ENCODE assay signal across 31 cellular contexts in the genomic region with DNA sequence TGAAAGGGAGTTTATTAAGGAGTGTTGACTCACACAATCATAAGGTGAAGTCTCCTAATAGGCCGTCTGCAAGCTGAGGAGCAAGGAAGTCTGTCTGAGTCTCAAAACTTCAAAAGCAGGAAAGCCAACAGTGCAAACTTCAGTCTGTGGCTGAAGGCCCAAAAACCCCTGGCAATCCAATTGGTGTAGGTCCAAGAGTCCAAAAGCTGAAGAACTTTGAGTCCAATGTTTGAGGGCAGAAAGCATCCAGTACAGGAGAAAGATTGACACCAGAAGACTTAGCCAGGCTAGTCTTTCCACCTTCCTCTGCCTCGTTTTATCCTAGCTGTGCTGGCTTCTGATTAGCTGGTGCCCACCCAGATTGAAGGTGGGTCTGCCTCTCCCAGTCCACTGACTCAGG.
DNase-seq lines count a peak whose midpoint lies in the region; ATAC-seq, FAIRE-seq and TF ChIP-seq lines count a peak whose summit lies in the region.
"Had no signal": no experiment of that assay in that cellular context is flagged by ENCODE, and none has a peak within 500 bp of the region (broad histone marks: within the 10 kb centered on the region; RNA-seq: fewer than 3 reads in every experiment).

No MANE protein-coding gene starts in this region.

- no peak for FAIRE-seq in HepG2 (lab: Jason Lieb, UNC)
- FAIRE-seq: A204.1, A549, D721Med had no signal

- BruUV-seq in HepG2 (replicated peaks; lab: Mats Ljungman, UMichigan), result no TSS peak

- H3K27ac ChIP-seq in liver (ENCODE audit: low read depth in 1 of 2, low read length in 2 of 2), result no peak overlapping the region
- H3K27ac ChIP-seq in HepG2 (ENCODE audit: extremely low read length, insufficient read depth, low read length), result no peak overlapping the region
- H3K27ac ChIP-seq: 22Rv1; A549; BLaER1; BLaER1 treated with 17β-estradiol and CSF1 and Interleukin-3, amounts not matched to agents 10 nM and 100 nM; C4-2B had no signal

- TF ChIP-seq RAD21 in liver (IDR thresholded peaks at IDR 0.05) (no peak), HepG2 (CRISPR knock-in tag; IDR thresholded peaks at IDR 0.05) (no peak)

- TF ChIP-seq POLR2A in HepG2 (IDR thresholded peaks at IDR 0.05; ENCODE audit: insufficient read depth in 1 of 2, low read depth in 2 of 2, low read length in 2 of 2), result no peak

- H3K27me3 ChIP-seq in liver (ENCODE audit: control insufficient read depth in 4 of 4, insufficient read depth in 4 of 4, low read length in 3 of 4) (no peaks in the 10 kb centered on the region), HepG2 (ENCODE audit: control insufficient read depth in 1 of 2, insufficient read depth in 2 of 2, low read length in 2 of 2) (no peaks in the 10 kb centered on the region)
- H3K27me3 ChIP-seq: BE2C; BLaER1; BLaER1 treated with 17β-estradiol and CSF1 and Interleukin-3, amounts not matched to agents 10 nM and 100 nM had no signal

- TF ChIP-seq EP300 in HepG2 (IDR thresholded peaks at IDR 0.05; ENCODE audit: low read depth in 2 of 2, low read length in 2 of 2), result no peak
- TF ChIP-seq EP300 in HepG2 (CRISPR knock-in tag; IDR thresholded peaks at IDR 0.05; ENCODE audit: borderline replicate concordance), result no peak

- no peaks in the 10 kb centered on the region for H3K4me1 ChIP-seq in liver (ENCODE audit: control insufficient read depth in 4 of 4, insufficient read depth in 4 of 4, low read length in 3 of 4)
- H3K4me1 ChIP-seq in HepG2 (ENCODE audit: insufficient read depth, low read length), result no peaks in the 10 kb centered on the region
- H3K4me1 ChIP-seq: A549; BE2C; BLaER1; BLaER1 treated with 17β-estradiol and CSF1 and Interleukin-3, amounts not matched to agents 10 nM and 100 nM; Caco-2 had no signal

- ATAC-seq in HepG2 (no peak), left lobe of liver (peak; percentile 55), GM19455 (IDR thresholded peaks at IDR 0.05; ENCODE audit: unreplicated experiment) (no peak)
- ATAC-seq: A549; CD8-positive, alpha-beta T cell had no signal

- CTCF ChIA-PET in HepG2 (lab: Yijun Ruan, JAX; ENCODE audit: low intra/inter-chr PET ratio, low total read pairs), result no interaction called here

- intact Hi-C loops in HepG2 (cut with micrococcal nuclease; ENCODE audit: unreplicated experiment), result no loop called here

- no peak for DNase-seq in HepG2 (ENCODE audit: low spot score)
- DNase-seq in left lobe of liver (ENCODE audit: low spot score), result no peak
- DNase-seq: 8988T; ACHN; AML-193; BE2C; C1 segment of cervical spinal cord; Caco-2; Calu3; CD4-positive, alpha-beta memory T cell; CD4-positive, alpha-beta T cell; CD4-positive, CD25-positive, alpha-beta regulatory T cell; CD8-positive, alpha-beta memory T cell; CD8-positive, alpha-beta T cell; COR-L47; DMS 273 treated with DMSO at 0.1 percent for 48 hours; DMS153; DMS53; DMS79; DMS79 treated with DMSO at 0.1 percent for 48 hours; DND-41; EL had no signal

- H3K36me3 ChIP-seq in liver (ENCODE audit: control insufficient read depth in 4 of 4, insufficient read depth in 3 of 4, low read depth in 1 of 4, low read length in 3 of 4), result no peaks in the 10 kb centered on the region
- no peaks in the 10 kb centered on the region for H3K36me3 ChIP-seq in HepG2 (replicated peaks in 1 of 2; ENCODE audit: control insufficient read depth in 1 of 2, insufficient read depth in 2 of 2, low read length in 2 of 2)
- H3K36me3 ChIP-seq: BE2C, BLaER1 had no signal

- WGBS in liver, result 49% methylated on average over 2 of the region's 2 CpGs
- 0% methylated on average over 2 of the region's 2 CpGs for WGBS in HepG2 (ENCODE audit: low lambda C conversion rate)

- POLR2A ChIA-PET in HepG2 (lab: Yijun Ruan, JAX), result no interaction called here

- H3K9ac ChIP-seq in liver (ENCODE audit: low read depth in 1 of 2, low read length in 2 of 2) (no peak overlapping the region), HepG2 (ENCODE audit: insufficient read depth, low read depth, low read length) (no peak overlapping the region)
- H3K9ac ChIP-seq: BLaER1; BLaER1 treated with 17β-estradiol and CSF1 and Interleukin-3, amounts not matched to agents 10 nM and 100 nM had no signal

- no peaks in the 10 kb centered on the region for H3K79me2 ChIP-seq in HepG2 (ENCODE audit: insufficient read depth, low read length)

- no peaks in the 10 kb centered on the region for H4K20me1 ChIP-seq in HepG2 (ENCODE audit: insufficient read depth, low read length)
- H4K20me1 ChIP-seq: BLaER1; BLaER1 treated with 17β-estradiol and CSF1 and Interleukin-3, amounts not matched to agents 10 nM and 100 nM had no signal

- H3K4me3 ChIP-seq in liver (ENCODE audit: low read depth in 1 of 3, low read length in 3 of 3) (no peak overlapping the region), HepG2 (replicated peaks in 1 of 3; ENCODE audit: insufficient read depth in 1 of 3, low read depth in 2 of 3, low read length in 3 of 3) (no peak overlapping the region)
- H3K4me3 ChIP-seq: A549; BLaER1; BLaER1 treated with 17β-estradiol and CSF1 and Interleukin-3, amounts not matched to agents 10 nM and 100 nM had no signal

- no peak overlapping the region for H2AFZ ChIP-seq in HepG2 (ENCODE audit: low read length)

- H3K4me2 ChIP-seq in HepG2 (ENCODE audit: low read depth, low read length), result no peak overlapping the region
- H3K4me2 ChIP-seq: A549; BLaER1; BLaER1 treated with 17β-estradiol and CSF1 and Interleukin-3, amounts not matched to agents 10 nM and 100 nM had no signal

- in situ Hi-C loops in HepG2 (cut with HindIII; ENCODE audit: extremely low pct_ligation_motif_present, low pct_unique_long_range_greater_than_20kb), result no loop called here

- H3K9me3 ChIP-seq in liver (ENCODE audit: control insufficient read depth in 4 of 4, low read length in 3 of 4) (peaks cover 0 to 8% (median 3%) of the 10 kb centered on the region in 4 donors), HepG2 (ENCODE audit: low read length) (peaks cover 45% of the 10 kb centered on the region)
- H3K9me3 ChIP-seq: A549, BE2C, Caco-2 had no signal

- TF ChIP-seq CTCF in liver (IDR thresholded peaks at IDR 0.05; ENCODE audit: low read depth, low read length, missing input control) (no peak), HepG2 (CRISPR knock-in tag; IDR thresholded peaks at IDR 0.05) (no peak)

TF ChIP-seq in liver, 16 proteins besides CTCF, POLR2A, EP300 and RAD21:
- no peak for TF ChIP-seq RXRA (IDR thresholded peaks at IDR 0.05)
- TF ChIP-seq SP1 (IDR thresholded peaks at IDR 0.05), result no peak
- no peak for TF ChIP-seq EGR1 (IDR thresholded peaks at IDR 0.05; ENCODE audit: low read depth in 2 of 2)
- no peak for TF ChIP-seq TAF1 (conservative IDR thresholded peaks at IDR 0.05)
- no peak for TF ChIP-seq FOXA1 (IDR thresholded peaks at IDR 0.05)
- peak; percentile 23 to 59 for TF ChIP-seq HNF4A (conservative IDR thresholded peaks at IDR 0.05)
- TF ChIP-seq HNF4G (IDR thresholded peaks at IDR 0.05), result no peak

TF ChIP-seq in HepG2, 621 proteins besides CTCF, POLR2A, EP300 and RAD21 (continues in another document):
- TF ChIP-seq FOXK1 (CRISPR knock-in tag; IDR thresholded peaks at IDR 0.05; ENCODE audit: borderline replicate concordance, low read depth) (no peak), ZNF660 (CRISPR knock-in tag; IDR thresholded peaks at IDR 0.05; ENCODE audit: borderline replicate concordance, low read depth) (no peak), ZNF547 (CRISPR knock-in tag; IDR thresholded peaks at IDR 0.05) (no peak)
- TF ChIP-seq, protein P1, sequence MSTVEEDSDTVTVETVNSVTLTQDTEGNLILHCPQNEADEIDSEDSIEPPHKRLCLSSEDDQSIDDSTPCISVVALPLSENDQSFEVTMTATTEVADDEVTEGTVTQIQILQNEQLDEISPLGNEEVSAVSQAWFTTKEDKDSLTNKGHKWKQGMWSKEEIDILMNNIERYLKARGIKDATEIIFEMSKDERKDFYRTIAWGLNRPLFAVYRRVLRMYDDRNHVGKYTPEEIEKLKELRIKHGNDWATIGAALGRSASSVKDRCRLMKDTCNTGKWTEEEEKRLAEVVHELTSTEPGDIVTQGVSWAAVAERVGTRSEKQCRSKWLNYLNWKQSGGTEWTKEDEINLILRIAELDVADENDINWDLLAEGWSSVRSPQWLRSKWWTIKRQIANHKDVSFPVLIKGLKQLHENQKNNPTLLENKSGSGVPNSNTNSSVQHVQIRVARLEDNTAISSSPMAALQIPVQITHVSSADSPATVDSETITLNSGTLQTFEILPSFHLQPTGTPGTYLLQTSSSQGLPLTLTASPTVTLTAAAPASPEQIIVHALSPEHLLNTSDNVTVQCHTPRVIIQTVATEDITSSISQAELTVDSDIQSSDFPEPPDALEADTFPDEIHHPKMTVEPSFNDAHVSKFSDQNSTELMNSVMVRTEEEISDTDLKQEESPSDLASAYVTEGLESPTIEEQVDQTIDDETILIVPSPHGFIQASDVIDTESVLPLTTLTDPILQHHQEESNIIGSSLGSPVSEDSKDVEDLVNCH (CRISPR knock-in tag; IDR thresholded peaks at IDR 0.05), result no peak
- TF ChIP-seq, protein P2, sequence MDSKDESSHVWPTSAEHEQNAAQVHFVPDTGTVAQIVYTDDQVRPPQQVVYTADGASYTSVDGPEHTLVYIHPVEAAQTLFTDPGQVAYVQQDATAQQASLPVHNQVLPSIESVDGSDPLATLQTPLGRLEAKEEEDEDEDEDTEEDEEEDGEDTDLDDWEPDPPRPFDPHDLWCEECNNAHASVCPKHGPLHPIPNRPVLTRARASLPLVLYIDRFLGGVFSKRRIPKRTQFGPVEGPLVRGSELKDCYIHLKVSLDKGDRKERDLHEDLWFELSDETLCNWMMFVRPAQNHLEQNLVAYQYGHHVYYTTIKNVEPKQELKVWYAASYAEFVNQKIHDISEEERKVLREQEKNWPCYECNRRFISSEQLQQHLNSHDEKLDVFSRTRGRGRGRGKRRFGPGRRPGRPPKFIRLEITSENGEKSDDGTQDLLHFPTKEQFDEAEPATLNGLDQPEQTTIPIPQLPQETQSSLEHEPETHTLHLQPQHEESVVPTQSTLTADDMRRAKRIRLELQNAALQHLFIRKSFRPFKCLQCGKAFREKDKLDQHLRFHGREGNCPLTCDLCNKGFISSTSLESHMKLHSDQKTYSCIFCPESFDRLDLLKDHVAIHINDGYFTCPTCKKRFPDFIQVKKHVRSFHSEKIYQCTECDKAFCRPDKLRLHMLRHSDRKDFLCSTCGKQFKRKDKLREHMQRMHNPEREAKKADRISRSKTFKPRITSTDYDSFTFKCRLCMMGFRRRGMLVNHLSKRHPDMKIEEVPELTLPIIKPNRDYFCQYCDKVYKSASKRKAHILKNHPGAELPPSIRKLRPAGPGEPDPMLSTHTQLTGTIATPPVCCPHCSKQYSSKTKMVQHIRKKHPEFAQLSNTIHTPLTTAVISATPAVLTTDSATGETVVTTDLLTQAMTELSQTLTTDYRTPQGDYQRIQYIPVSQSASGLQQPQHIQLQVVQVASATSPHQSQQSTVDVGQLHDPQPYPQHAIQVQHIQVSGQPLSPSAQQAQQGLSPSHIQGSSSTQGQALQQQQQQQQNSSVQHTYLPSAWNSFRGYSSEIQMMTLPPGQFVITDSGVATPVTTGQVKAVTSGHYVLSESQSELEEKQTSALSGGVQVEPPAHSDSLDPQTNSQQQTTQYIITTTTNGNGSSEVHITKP (CRISPR knock-in tag; IDR thresholded peaks at IDR 0.05; ENCODE audit: low read depth), result no peak
- TF ChIP-seq, protein P3, sequence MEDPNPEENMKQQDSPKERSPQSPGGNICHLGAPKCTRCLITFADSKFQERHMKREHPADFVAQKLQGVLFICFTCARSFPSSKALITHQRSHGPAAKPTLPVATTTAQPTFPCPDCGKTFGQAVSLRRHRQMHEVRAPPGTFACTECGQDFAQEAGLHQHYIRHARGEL (CRISPR knock-in tag; IDR thresholded peaks at IDR 0.05), result no peak
